1 cellular context compared by ENCODE assay signal in the genomic region with DNA sequence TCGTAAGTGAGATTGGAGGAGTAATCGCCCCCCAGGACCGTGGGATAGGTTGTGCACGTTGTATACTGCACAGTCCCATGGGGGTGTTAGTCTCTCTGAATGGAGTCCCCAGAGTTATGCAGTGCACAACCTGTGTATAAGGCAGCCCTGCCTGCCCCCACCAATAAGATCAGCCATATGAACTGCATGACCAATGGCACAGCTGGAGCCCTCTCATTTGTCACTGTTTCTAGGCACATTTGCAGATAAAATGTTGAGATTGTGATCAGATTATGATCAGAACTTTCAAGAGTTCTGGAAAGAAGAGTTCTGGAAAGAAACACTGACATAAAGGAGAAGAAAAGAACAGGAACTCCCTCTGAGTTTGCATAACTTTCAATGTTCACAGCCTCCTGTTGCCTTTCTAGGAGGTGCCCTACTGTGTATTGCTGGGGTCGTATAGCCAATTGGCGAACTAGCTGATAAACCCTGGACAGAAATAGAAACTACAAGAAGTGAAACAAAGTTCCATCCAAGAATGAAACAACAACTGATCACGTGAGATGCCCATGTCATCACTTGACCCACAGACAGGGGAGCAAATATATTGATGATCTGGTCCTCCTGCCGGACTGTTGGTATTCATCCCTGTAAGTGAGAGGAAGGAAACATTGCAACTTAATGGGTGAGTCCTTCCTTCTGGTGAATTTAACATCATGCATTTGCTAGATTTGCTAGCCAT.
TF ChIP-seq lines count a peak whose summit lies in the region.

No MANE protein-coding gene starts in this region.

TF ChIP-seq in GM12878, 131 proteins besides CTCF, POLR2A, EP300 and RAD21 (continued from another document and continues in another):
- TF ChIP-seq CEBPB (IDR thresholded peaks at IDR 0.05; ENCODE audit: borderline replicate concordance in 1 of 2, low read depth in 2 of 2, low read length in 2 of 2) (peak in 1 of 2 experiments; percentile 81; a peak in 1 of 4 replicates), WRNIP1 (IDR thresholded peaks at IDR 0.05; ENCODE audit: borderline replicate concordance, low read depth, low read length) (no peak), ASH2L (IDR thresholded peaks at IDR 0.05; ENCODE audit: borderline replicate concordance, low read depth) (no peak), BMI1 (IDR thresholded peaks at IDR 0.05; ENCODE audit: borderline replicate concordance) (no peak), SIX5 (IDR thresholded peaks at IDR 0.05; ENCODE audit: low read depth, low read length, severe bottlenecking) (no peak), ZNF207 (IDR thresholded peaks at IDR 0.05; ENCODE audit: borderline replicate concordance) (no peak), CHD1 (IDR thresholded peaks at IDR 0.05; ENCODE audit: low read depth, low read length) (no peak), HCFC1 (IDR thresholded peaks at IDR 0.05; ENCODE audit: low read length) (no peak), GABPA (IDR thresholded peaks at IDR 0.05; ENCODE audit: low read depth) (no peak), NR2C2 (IDR thresholded peaks at IDR 0.05; ENCODE audit: borderline replicate concordance, control insufficient read depth, insufficient read length, low read depth) (no peak), EGR1 (IDR thresholded peaks at IDR 0.05; ENCODE audit: borderline replicate concordance in 1 of 2, low read depth in 2 of 2, low read length in 2 of 2) (no peak), RFX5 (IDR thresholded peaks at IDR 0.05; ENCODE audit: low read depth, low read length) (peak; percentile 99), BHLHE40 (IDR thresholded peaks at IDR 0.05; ENCODE audit: borderline replicate concordance in 1 of 2, low read depth in 2 of 2, low read length in 1 of 2) (peak; percentile 84 to 88), ZNF217 (IDR thresholded peaks at IDR 0.05) (no peak), NFXL1 (IDR thresholded peaks at IDR 0.05; ENCODE audit: borderline replicate concordance) (no peak), RAD51 (IDR thresholded peaks at IDR 0.05) (peak; percentile 95), BRCA1 (IDR thresholded peaks at IDR 0.05; ENCODE audit: low read depth, low read length) (no peak), MTA2 (IDR thresholded peaks at IDR 0.05; ENCODE audit: low read depth) (no peak), FOXM1 (IDR thresholded peaks at IDR 0.05; ENCODE audit: low read depth, low read length) (no peak), ETV6 (conservative IDR thresholded peaks at IDR 0.05 in 1 of 2, IDR thresholded peaks at IDR 0.05 in 1 of 2; ENCODE audit: borderline replicate concordance in 1 of 2, low read depth in 1 of 2) (no peak), JUND (IDR thresholded peaks at IDR 0.05; ENCODE audit: low read depth, low read length) (no peak), JUNB (IDR thresholded peaks at IDR 0.05) (no peak), EED (IDR thresholded peaks at IDR 0.05; ENCODE audit: low read depth) (no peak), KAT2A (conservative IDR thresholded peaks at IDR 0.05; ENCODE audit: control insufficient read depth, low read depth, low read length) (no peak), EZH2 (IDR thresholded peaks at IDR 0.05; ENCODE audit: borderline replicate concordance, control insufficient read depth, low read depth, low read length) (no peak), IKZF1 (conservative IDR thresholded peaks at IDR 0.05) (no peak), SREBF1 (IDR thresholded peaks at IDR 0.05; ENCODE audit: low read length) (no peak), SMAD5 (IDR thresholded peaks at IDR 0.05; ENCODE audit: low read depth) (no peak), SUZ12 (IDR thresholded peaks at IDR 0.05; ENCODE audit: unreplicated experiment) (no peak), NRF1 (conservative IDR thresholded peaks at IDR 0.05; ENCODE audit: low read depth, low read length) (no peak), BACH1 (IDR thresholded peaks at IDR 0.05; ENCODE audit: borderline replicate concordance) (no peak), TCF3 (IDR thresholded peaks at IDR 0.05; ENCODE audit: borderline replicate concordance, insufficient read depth, low read depth, low read length) (no peak), ZZZ3 (IDR thresholded peaks at IDR 0.05; ENCODE audit: control insufficient read depth, insufficient read length, low read depth) (no peak), MEF2B (IDR thresholded peaks at IDR 0.05; ENCODE audit: partially characterized antibody, poor library complexity, severe bottlenecking) (peak; percentile 82)
- TF ChIP-seq, protein P1, sequence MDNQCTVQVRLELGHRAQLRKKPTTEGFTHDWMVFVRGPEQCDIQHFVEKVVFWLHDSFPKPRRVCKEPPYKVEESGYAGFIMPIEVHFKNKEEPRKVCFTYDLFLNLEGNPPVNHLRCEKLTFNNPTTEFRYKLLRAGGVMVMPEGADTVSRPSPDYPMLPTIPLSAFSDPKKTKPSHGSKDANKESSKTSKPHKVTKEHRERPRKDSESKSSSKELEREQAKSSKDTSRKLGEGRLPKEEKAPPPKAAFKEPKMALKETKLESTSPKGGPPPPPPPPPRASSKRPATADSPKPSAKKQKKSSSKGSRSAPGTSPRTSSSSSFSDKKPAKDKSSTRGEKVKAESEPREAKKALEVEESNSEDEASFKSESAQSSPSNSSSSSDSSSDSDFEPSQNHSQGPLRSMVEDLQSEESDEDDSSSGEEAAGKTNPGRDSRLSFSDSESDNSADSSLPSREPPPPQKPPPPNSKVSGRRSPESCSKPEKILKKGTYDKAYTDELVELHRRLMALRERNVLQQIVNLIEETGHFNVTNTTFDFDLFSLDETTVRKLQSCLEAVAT (IDR thresholded peaks at IDR 0.05), result no peak
- TF ChIP-seq, protein P2, sequence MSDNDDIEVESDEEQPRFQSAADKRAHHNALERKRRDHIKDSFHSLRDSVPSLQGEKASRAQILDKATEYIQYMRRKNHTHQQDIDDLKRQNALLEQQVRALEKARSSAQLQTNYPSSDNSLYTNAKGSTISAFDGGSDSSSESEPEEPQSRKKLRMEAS (IDR thresholded peaks at IDR 0.05; ENCODE audit: low read depth, low read length), result no peak
- TF ChIP-seq, protein P3, sequence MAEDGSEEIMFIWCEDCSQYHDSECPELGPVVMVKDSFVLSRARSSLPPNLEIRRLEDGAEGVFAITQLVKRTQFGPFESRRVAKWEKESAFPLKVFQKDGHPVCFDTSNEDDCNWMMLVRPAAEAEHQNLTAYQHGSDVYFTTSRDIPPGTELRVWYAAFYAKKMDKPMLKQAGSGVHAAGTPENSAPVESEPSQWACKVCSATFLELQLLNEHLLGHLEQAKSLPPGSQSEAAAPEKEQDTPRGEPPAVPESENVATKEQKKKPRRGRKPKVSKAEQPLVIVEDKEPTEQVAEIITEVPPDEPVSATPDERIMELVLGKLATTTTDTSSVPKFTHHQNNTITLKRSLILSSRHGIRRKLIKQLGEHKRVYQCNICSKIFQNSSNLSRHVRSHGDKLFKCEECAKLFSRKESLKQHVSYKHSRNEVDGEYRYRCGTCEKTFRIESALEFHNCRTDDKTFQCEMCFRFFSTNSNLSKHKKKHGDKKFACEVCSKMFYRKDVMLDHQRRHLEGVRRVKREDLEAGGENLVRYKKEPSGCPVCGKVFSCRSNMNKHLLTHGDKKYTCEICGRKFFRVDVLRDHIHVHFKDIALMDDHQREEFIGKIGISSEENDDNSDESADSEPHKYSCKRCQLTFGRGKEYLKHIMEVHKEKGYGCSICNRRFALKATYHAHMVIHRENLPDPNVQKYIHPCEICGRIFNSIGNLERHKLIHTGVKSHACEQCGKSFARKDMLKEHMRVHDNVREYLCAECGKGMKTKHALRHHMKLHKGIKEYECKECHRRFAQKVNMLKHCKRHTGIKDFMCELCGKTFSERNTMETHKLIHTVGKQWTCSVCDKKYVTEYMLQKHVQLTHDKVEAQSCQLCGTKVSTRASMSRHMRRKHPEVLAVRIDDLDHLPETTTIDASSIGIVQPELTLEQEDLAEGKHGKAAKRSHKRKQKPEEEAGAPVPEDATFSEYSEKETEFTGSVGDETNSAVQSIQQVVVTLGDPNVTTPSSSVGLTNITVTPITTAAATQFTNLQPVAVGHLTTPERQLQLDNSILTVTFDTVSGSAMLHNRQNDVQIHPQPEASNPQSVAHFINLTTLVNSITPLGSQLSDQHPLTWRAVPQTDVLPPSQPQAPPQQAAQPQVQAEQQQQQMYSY (CRISPR knock-in tag; IDR thresholded peaks at IDR 0.05), result no peak
- TF ChIP-seq, protein P4, sequence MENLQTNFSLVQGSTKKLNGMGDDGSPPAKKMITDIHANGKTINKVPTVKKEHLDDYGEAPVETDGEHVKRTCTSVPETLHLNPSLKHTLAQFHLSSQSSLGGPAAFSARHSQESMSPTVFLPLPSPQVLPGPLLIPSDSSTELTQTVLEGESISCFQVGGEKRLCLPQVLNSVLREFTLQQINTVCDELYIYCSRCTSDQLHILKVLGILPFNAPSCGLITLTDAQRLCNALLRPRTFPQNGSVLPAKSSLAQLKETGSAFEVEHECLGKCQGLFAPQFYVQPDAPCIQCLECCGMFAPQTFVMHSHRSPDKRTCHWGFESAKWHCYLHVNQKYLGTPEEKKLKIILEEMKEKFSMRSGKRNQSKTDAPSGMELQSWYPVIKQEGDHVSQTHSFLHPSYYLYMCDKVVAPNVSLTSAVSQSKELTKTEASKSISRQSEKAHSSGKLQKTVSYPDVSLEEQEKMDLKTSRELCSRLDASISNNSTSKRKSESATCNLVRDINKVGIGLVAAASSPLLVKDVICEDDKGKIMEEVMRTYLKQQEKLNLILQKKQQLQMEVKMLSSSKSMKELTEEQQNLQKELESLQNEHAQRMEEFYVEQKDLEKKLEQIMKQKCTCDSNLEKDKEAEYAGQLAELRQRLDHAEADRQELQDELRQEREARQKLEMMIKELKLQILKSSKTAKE (IDR thresholded peaks at IDR 0.05; ENCODE audit: low read depth, poor library complexity, severe bottlenecking), result no peak
- TF ChIP-seq, protein P5, sequence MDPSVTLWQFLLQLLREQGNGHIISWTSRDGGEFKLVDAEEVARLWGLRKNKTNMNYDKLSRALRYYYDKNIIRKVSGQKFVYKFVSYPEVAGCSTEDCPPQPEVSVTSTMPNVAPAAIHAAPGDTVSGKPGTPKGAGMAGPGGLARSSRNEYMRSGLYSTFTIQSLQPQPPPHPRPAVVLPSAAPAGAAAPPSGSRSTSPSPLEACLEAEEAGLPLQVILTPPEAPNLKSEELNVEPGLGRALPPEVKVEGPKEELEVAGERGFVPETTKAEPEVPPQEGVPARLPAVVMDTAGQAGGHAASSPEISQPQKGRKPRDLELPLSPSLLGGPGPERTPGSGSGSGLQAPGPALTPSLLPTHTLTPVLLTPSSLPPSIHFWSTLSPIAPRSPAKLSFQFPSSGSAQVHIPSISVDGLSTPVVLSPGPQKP (IDR thresholded peaks at IDR 0.05; ENCODE audit: low read depth, low read length), result no peak
- TF ChIP-seq, protein P6, sequence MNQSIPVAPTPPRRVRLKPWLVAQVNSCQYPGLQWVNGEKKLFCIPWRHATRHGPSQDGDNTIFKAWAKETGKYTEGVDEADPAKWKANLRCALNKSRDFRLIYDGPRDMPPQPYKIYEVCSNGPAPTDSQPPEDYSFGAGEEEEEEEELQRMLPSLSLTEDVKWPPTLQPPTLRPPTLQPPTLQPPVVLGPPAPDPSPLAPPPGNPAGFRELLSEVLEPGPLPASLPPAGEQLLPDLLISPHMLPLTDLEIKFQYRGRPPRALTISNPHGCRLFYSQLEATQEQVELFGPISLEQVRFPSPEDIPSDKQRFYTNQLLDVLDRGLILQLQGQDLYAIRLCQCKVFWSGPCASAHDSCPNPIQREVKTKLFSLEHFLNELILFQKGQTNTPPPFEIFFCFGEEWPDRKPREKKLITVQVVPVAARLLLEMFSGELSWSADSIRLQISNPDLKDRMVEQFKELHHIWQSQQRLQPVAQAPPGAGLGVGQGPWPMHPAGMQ (IDR thresholded peaks at IDR 0.05; ENCODE audit: borderline replicate concordance), result no peak
- TF ChIP-seq, protein P7, sequence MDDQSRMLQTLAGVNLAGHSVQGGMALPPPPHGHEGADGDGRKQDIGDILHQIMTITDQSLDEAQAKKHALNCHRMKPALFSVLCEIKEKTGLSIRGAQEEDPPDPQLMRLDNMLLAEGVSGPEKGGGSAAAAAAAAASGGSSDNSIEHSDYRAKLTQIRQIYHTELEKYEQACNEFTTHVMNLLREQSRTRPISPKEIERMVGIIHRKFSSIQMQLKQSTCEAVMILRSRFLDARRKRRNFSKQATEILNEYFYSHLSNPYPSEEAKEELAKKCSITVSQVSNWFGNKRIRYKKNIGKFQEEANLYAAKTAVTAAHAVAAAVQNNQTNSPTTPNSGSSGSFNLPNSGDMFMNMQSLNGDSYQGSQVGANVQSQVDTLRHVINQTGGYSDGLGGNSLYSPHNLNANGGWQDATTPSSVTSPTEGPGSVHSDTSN (IDR thresholded peaks at IDR 0.05; ENCODE audit: insufficient replicate concordance, low read depth, low read length), result no peak
- TF ChIP-seq, protein P8, sequence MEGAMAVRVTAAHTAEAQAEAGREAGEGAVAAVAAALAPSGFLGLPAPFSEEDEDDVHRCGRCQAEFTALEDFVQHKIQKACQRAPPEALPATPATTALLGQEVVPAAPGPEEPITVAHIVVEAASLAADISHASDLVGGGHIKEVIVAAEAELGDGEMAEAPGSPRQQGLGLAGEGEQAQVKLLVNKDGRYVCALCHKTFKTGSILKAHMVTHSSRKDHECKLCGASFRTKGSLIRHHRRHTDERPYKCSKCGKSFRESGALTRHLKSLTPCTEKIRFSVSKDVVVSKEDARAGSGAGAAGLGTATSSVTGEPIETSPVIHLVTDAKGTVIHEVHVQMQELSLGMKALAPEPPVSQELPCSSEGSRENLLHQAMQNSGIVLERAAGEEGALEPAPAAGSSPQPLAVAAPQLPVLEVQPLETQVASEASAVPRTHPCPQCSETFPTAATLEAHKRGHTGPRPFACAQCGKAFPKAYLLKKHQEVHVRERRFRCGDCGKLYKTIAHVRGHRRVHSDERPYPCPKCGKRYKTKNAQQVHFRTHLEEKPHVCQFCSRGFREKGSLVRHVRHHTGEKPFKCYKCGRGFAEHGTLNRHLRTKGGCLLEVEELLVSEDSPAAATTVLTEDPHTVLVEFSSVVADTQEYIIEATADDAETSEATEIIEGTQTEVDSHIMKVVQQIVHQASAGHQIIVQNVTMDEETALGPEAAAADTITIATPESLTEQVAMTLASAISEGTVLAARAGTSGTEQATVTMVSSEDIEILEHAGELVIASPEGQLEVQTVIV (IDR thresholded peaks at IDR 0.05; ENCODE audit: borderline replicate concordance, partially characterized antibody), result no peak
- TF ChIP-seq, protein P9, sequence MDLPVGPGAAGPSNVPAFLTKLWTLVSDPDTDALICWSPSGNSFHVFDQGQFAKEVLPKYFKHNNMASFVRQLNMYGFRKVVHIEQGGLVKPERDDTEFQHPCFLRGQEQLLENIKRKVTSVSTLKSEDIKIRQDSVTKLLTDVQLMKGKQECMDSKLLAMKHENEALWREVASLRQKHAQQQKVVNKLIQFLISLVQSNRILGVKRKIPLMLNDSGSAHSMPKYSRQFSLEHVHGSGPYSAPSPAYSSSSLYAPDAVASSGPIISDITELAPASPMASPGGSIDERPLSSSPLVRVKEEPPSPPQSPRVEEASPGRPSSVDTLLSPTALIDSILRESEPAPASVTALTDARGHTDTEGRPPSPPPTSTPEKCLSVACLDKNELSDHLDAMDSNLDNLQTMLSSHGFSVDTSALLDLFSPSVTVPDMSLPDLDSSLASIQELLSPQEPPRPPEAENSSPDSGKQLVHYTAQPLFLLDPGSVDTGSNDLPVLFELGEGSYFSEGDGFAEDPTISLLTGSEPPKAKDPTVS (IDR thresholded peaks at IDR 0.05; ENCODE audit: low read depth, low read length), result no peak
- TF ChIP-seq, protein P10, sequence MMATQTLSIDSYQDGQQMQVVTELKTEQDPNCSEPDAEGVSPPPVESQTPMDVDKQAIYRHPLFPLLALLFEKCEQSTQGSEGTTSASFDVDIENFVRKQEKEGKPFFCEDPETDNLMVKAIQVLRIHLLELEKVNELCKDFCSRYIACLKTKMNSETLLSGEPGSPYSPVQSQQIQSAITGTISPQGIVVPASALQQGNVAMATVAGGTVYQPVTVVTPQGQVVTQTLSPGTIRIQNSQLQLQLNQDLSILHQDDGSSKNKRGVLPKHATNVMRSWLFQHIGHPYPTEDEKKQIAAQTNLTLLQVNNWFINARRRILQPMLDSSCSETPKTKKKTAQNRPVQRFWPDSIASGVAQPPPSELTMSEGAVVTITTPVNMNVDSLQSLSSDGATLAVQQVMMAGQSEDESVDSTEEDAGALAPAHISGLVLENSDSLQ (IDR thresholded peaks at IDR 0.05), result peak; percentile 31; the same call in 1 of the 2 replicates
